In the genomic region with DNA sequence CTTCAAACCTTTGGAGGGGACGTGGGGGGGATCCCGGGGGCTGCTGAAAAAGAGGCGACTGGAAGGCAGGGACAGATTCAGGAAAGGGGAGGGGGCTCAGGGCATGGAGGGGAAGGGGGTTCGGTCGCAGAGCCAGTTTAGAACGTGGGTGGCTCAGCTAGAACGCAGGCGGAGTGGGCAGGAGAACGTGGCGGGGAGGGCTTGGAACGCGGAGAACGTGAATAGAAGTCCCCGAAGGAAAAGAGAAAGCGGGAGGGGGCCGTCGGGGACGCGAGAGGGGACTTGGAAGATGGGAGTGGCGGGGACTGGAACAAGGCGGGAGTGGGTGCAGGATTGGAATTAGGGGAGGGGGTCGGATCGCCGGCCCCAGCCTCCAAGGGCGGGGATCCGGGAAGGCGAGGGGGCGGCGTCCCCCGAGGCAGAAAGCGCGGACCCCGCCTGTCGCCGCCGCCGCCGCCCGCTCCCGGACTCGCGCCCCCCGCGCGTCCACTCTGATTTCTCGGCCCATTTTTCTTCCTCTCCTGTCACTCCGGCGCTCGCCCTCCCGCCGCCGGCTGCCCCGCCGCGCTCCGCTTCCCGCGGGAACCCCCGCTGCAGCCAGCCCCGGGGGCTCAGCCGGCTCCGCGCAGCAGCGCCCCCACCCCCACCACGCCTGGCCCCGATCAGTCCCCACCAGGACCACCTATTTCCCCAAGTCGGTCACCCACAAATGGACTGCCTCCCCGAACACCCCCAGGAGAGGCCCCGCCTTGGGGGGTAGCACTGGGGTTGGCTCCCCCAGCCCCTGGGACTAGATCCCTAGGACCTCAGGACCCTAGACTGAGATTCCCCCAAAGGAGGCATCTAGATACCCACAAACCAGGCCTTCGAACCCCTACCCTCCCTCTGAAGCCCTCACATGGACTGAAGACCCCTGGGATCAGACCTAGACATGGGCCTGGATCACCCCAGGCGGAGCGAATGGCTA, we compare ENCODE assay signal across 9 cellular contexts. TPM values are rescaled to one million over a fixed set of nuclear protein-coding genes. Genes with fewer than 3 reads are reported as not detected.
DNase-seq lines count a peak whose midpoint lies in the region; TF ChIP-seq lines count a peak whose summit lies in the region.
"Had no signal": no experiment of that assay in that cellular context is flagged by ENCODE, and none has a peak within 500 bp of the region (broad histone marks: within the 10 kb centered on the region; RNA-seq: fewer than 3 reads in every experiment).

No MANE protein-coding gene starts in this region.

- peak overlapping the region; percentile 72 for H4K8ac ChIP-seq in neuronal stem cell (ENCODE audit: low read depth, low read length)

- peak overlapping the region; percentile 76 for H3K4me3 Mint-ChIP-seq in Caco-2 (ENCODE audit: unreplicated experiment)
- peak overlapping the region; percentile 75 for H3K4me3 Mint-ChIP-seq in dendritic cell treated with granulocyte-macrophage colony-stimulating factor and Interleukin-4, amounts not matched to agents 40 ng/mL and 50 ng/mL, for 4 days

- H3K27ac ChIP-seq in neuronal stem cell (replicated peaks; ENCODE audit: low read length) = no peak overlapping the region

- H3K4me1 ChIP-seq in Caco-2 (no peaks in the 10 kb centered on the region), neuronal stem cell (ENCODE audit: control insufficient read depth in 2 of 2, insufficient read depth in 1 of 2, low read depth in 1 of 2, low read length in 2 of 2) (peaks cover 0 to 2% of the 10 kb centered on the region in 2 donors)

- H3K4me2 ChIP-seq in neuronal stem cell (ENCODE audit: insufficient read depth, low read length, poor library complexity, severe bottlenecking) = peak overlapping the region; percentile 84

- no CpG with 5 or more reads among the region's 72 CpGs for WGBS in neuronal stem cell (ENCODE audit: extremely low coverage in 2 of 2, insufficient read length in 2 of 2, insufficient replicate concordance in 1 of 2), 2 donors

- H3K4me3 ChIP-seq in Caco-2 (ENCODE audit: low read depth, low read length) (peak overlapping the region; percentile 43), neuronal stem cell (ENCODE audit: low read length in 2 of 2) (peak overlapping the region; percentile 55 to 75)

- no peaks in the 10 kb centered on the region for H3K27me3 Mint-ChIP-seq in Caco-2 (ENCODE audit: insufficient read depth, unreplicated experiment)
- peaks cover 57% of the 10 kb centered on the region for H3K27me3 Mint-ChIP-seq in dendritic cell treated with granulocyte-macrophage colony-stimulating factor and Interleukin-4, amounts not matched to agents 40 ng/mL and 50 ng/mL, for 4 days

- no peak for TF ChIP-seq CTCF in Caco-2 (IDR thresholded peaks at IDR 0.05; ENCODE audit: insufficient read depth in 1 of 2, low read depth in 1 of 2, low read length in 1 of 2, severe bottlenecking in 1 of 2, unreplicated experiment in 1 of 2)

- H3K27me3 ChIP-seq in Caco-2 (replicated peaks; ENCODE audit: control insufficient read depth, insufficient read depth, low read length) (no peaks in the 10 kb centered on the region), neuronal stem cell (ENCODE audit: control insufficient read depth in 3 of 3, insufficient read depth in 3 of 3, low read depth in 1 of 3, low read length in 3 of 3) (peaks cover 2 to 45% (median 31%) of the 10 kb centered on the region in 3 experiments)

- peak overlapping the region; percentile 89 for H3K23ac ChIP-seq in neuronal stem cell (ENCODE audit: low read depth, low read length, poor library complexity)

- peak overlapping the region; percentile 81 for H2AK5ac ChIP-seq in neuronal stem cell (ENCODE audit: low read depth, low read length)

- peak overlapping the region; percentile 78 for H2BK15ac ChIP-seq in neuronal stem cell (ENCODE audit: low read length)

- POLR2A ChIA-PET in Caco-2 (lab: Charles Lee) = no interaction called here

- peak overlapping the region; percentile 47 for H3K14ac ChIP-seq in neuronal stem cell (ENCODE audit: low read length)

- H3K18ac ChIP-seq in neuronal stem cell (ENCODE audit: low read length) = peak overlapping the region; percentile 95

- peak overlapping the region; percentile 23 for H3K4ac ChIP-seq in neuronal stem cell (ENCODE audit: low read length)

- no peaks in the 10 kb centered on the region for H3K9me3 ChIP-seq in Caco-2
- H3K9me3 ChIP-seq in neuronal stem cell (replicated peaks in 1 of 2; ENCODE audit: control insufficient read depth in 2 of 2, insufficient read depth in 1 of 2, low read depth in 1 of 2, low read length in 2 of 2) = no peaks in the 10 kb centered on the region

- no peak overlapping the region for H4K91ac ChIP-seq in neuronal stem cell (ENCODE audit: low read depth, low read length, poor library complexity)

- no peaks in the 10 kb centered on the region for H3K36me3 Mint-ChIP-seq in Caco-2 (ENCODE audit: insufficient read depth, unreplicated experiment)
- no peaks in the 10 kb centered on the region for H3K36me3 Mint-ChIP-seq in dendritic cell treated with granulocyte-macrophage colony-stimulating factor and Interleukin-4, amounts not matched to agents 40 ng/mL and 50 ng/mL, for 4 days (ENCODE audit: low read depth)

- CTCF ChIA-PET in Caco-2 (lab: Charles Lee) = no interaction called here

- H3K9me3 Mint-ChIP-seq in Caco-2 (ENCODE audit: unreplicated experiment) = no peaks in the 10 kb centered on the region
- H3K9me3 Mint-ChIP-seq in dendritic cell treated with granulocyte-macrophage colony-stimulating factor and Interleukin-4, amounts not matched to agents 40 ng/mL and 50 ng/mL, for 4 days = no peaks in the 10 kb centered on the region

- H2BK12ac ChIP-seq in neuronal stem cell (ENCODE audit: low read length) = no peak overlapping the region

- no peak overlapping the region for H2BK5ac ChIP-seq in neuronal stem cell (ENCODE audit: low read length)

- H3K36me3 ChIP-seq in Caco-2 (ENCODE audit: control insufficient read depth, insufficient read depth, low read length) (no peaks in the 10 kb centered on the region), neuronal stem cell (replicated peaks in 1 of 2; ENCODE audit: control insufficient read depth in 2 of 2, insufficient read depth in 2 of 2, low read length in 2 of 2) (no peaks in the 10 kb centered on the region)

- H3K4me1 Mint-ChIP-seq in Caco-2 (ENCODE audit: low read depth, unreplicated experiment) = no peaks in the 10 kb centered on the region
- peaks cover 23% of the 10 kb centered on the region for H3K4me1 Mint-ChIP-seq in dendritic cell treated with granulocyte-macrophage colony-stimulating factor and Interleukin-4, amounts not matched to agents 40 ng/mL and 50 ng/mL, for 4 days (ENCODE audit: low read depth)

- H3K79me1 ChIP-seq in neuronal stem cell (ENCODE audit: low read depth, low read length) = no peaks in the 10 kb centered on the region

- H3K9ac ChIP-seq in neuronal stem cell (ENCODE audit: low read depth, low read length, poor library complexity) = peak overlapping the region; percentile 88

- intact Hi-C loops in Caco-2 (cut with micrococcal nuclease; ENCODE audit: unreplicated experiment) = no loop called here
- intact Hi-C loops in dendritic cell treated with granulocyte-macrophage colony-stimulating factor and Interleukin-4, amounts not matched to agents 40 ng/mL and 50 ng/mL, for 4 days (cut with micrococcal nuclease) = no loop called here

- H2AFZ ChIP-seq in neuronal stem cell (ENCODE audit: low read length) = peak overlapping the region; percentile 99

- peak overlapping the region; percentile 21 for H3K27ac Mint-ChIP-seq in Caco-2 (ENCODE audit: unreplicated experiment)
- peak overlapping the region; percentile 35 for H3K27ac Mint-ChIP-seq in dendritic cell treated with granulocyte-macrophage colony-stimulating factor and Interleukin-4, amounts not matched to agents 40 ng/mL and 50 ng/mL, for 4 days

- BruUV-seq in Caco-2 (replicated peaks; lab: Mats Ljungman, UMichigan) = no TSS peak

- H2BK120ac ChIP-seq in neuronal stem cell (ENCODE audit: low read depth, low read length) = no peak overlapping the region

- DNase-seq in Caco-2 (no peak), NCI-H69 (lab: John Stamatoyannopoulos, UW) (peak; percentile 68), neuronal stem cell (ENCODE audit: low spot score) (no peak), putamen (ENCODE audit: low spot score) (no peak), NCI-H345 (lab: John Stamatoyannopoulos, UW) (no peak), cerebellum (ENCODE audit: low spot score) (no peak), kidney tubule cell (ENCODE audit: low spot score) (no peak)

RNA-seq across cellular contexts. Expression of a gene that starts 12.5 kb away (rescaled TPM):
- total RNA-seq in Caco-2 (2022) (0.23 and 0.49 TPM in 2 replicates), cerebellum (not detected)
- 0.47 TPM for polyA plus RNA-seq in neuronal stem cell (2013, experiment 1 of 2)
- 0.44 TPM for polyA plus RNA-seq in neuronal stem cell (2013, experiment 2 of 2)
- total RNA-seq: lung microvascular endothelial cell had no signal

RNA-seq across cellular contexts. Expression of a gene that starts 18.4 kb away (rescaled TPM):
- total RNA-seq in Caco-2 (2022) = 64.4 and 70.7 TPM in 2 replicates
- 83.3 TPM for polyA plus RNA-seq in neuronal stem cell (2013, experiment 1 of 2)
- 90.0 TPM for polyA plus RNA-seq in neuronal stem cell (2013, experiment 2 of 2)
- 62.8 TPM for total RNA-seq in cerebellum

RNA-seq across cellular contexts. Expression of a gene that starts 53.3 kb away (rescaled TPM):
- 0.54 and 0.84 TPM in 2 replicates for total RNA-seq in Caco-2 (2022)
- 2.5 TPM for polyA plus RNA-seq in neuronal stem cell (2013, experiment 1 of 2)
- 2.6 TPM for polyA plus RNA-seq in neuronal stem cell (2013, experiment 2 of 2)
- 122 TPM for total RNA-seq in cerebellum
- total RNA-seq: lung microvascular endothelial cell had no signal

RNA-seq across cellular contexts. Expression of a gene that starts 57.7 kb away (rescaled TPM):
- total RNA-seq in Caco-2 (2022) (60.2 and 63.5 TPM in 2 replicates), cerebellum (11.2 TPM)
- polyA plus RNA-seq in neuronal stem cell (2013, experiment 1 of 2) = 30.0 TPM
- 29.8 TPM for polyA plus RNA-seq in neuronal stem cell (2013, experiment 2 of 2)

Comparison
In these comparisons a context has a peak if more than half of its experiments do, and no peak if none do; other contexts are left out.
1. RNA of a gene that starts 53.3 kb away (total RNA-seq): 122 TPM in cerebellum (single experiment); 0.54 to 0.84 TPM in Caco-2; every median in the first group is over 10 times any median in the second.